16 cellular contexts compared by ENCODE assay signal in the genomic region with DNA sequence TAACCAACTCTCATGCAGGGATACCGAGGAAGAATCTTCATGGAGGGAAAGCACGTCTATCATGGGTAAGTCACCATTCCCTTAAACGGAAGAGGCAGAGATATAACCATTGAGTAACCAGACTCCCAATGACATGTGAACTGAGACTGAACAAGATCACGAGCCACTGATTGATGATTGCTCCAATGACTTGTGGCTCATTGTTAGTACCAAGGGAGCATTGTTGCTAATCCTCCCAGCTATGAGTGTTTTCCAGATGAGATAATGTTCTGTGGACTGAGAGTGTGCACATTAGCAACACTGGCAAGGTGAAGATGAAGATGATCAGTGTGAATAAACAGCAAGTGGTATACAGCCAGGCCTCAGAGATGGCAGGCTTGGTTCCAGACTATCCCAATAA.
DNase-seq lines count a peak whose midpoint lies in the region; ATAC-seq and TF ChIP-seq lines count a peak whose summit lies in the region.
"Had no signal": no experiment of that assay in that cellular context is flagged by ENCODE, and none has a peak within 500 bp of the region (broad histone marks: within the 10 kb centered on the region; RNA-seq: fewer than 3 reads in every experiment).

No MANE protein-coding gene starts in this region.

- no peaks in the 10 kb centered on the region for H3K9me3 Mint-ChIP-seq in memory B cell
- no peaks in the 10 kb centered on the region for H3K9me3 Mint-ChIP-seq in stimulated activated memory B cell treated with anti-CD40 and anti-IgM and Interleukin-4, amounts not matched to agents 10 μg/mL and 1 μg/mL and 100 μg/mL, for 72 hours
- H3K9me3 Mint-ChIP-seq in chondrocyte (ENCODE audit: low read depth), result no peaks in the 10 kb centered on the region

- no peak for TF ChIP-seq CTCF in epithelial cell of proximal tubule (conservative IDR thresholded peaks at IDR 0.05; ENCODE audit: low read depth, low read length)
- TF ChIP-seq CTCF in chondrocyte (IDR thresholded peaks at IDR 0.05), result no peak

- ATAC-seq in memory B cell (ENCODE audit: low read depth), result no peak
- no peak for ATAC-seq in stimulated activated memory B cell treated with anti-CD40 and anti-IgM and Interleukin-4, amounts not matched to agents 10 μg/mL and 1 μg/mL and 100 μg/mL, for 72 hours
- ATAC-seq: HCT116 had no signal

- H3K4me3 Mint-ChIP-seq in memory B cell, result no peak overlapping the region
- H3K4me3 Mint-ChIP-seq in stimulated activated memory B cell treated with anti-CD40 and anti-IgM and Interleukin-4, amounts not matched to agents 10 μg/mL and 1 μg/mL and 100 μg/mL, for 72 hours, result no peak overlapping the region
- H3K4me3 Mint-ChIP-seq in chondrocyte (ENCODE audit: unreplicated experiment), result no peak overlapping the region
- H3K4me3 Mint-ChIP-seq: CD4-positive, alpha-beta memory T cell had no signal

- H3K36me3 Mint-ChIP-seq in memory B cell (peaks cover 6% of the 10 kb centered on the region), chondrocyte (ENCODE audit: low read depth) (peaks cover 2% of the 10 kb centered on the region)
- H3K36me3 Mint-ChIP-seq in stimulated activated memory B cell treated with anti-CD40 and anti-IgM and Interleukin-4, amounts not matched to agents 10 μg/mL and 1 μg/mL and 100 μg/mL, for 72 hours, result no peaks in the 10 kb centered on the region
- H3K36me3 Mint-ChIP-seq: CD4-positive, alpha-beta memory T cell had no signal

- H3K27me3 Mint-ChIP-seq in memory B cell (no peaks in the 10 kb centered on the region), chondrocyte (ENCODE audit: low read depth) (no peaks in the 10 kb centered on the region)
- H3K27me3 Mint-ChIP-seq in stimulated activated memory B cell treated with anti-CD40 and anti-IgM and Interleukin-4, amounts not matched to agents 10 μg/mL and 1 μg/mL and 100 μg/mL, for 72 hours, result no peaks in the 10 kb centered on the region
- H3K27me3 Mint-ChIP-seq: CD4-positive, alpha-beta memory T cell had no signal

- in situ Hi-C loops in SK-MEL-5 (cut with HindIII; ENCODE audit: low pct_unique_long_range_greater_than_20kb, low sequenced_read_pairs), result no loop called here

- H3K4me1 Mint-ChIP-seq in memory B cell (peaks cover 32% of the 10 kb centered on the region), chondrocyte (ENCODE audit: low read depth) (peaks cover 14% of the 10 kb centered on the region)
- H3K4me1 Mint-ChIP-seq in stimulated activated memory B cell treated with anti-CD40 and anti-IgM and Interleukin-4, amounts not matched to agents 10 μg/mL and 1 μg/mL and 100 μg/mL, for 72 hours, result peaks cover 27% of the 10 kb centered on the region

- peak; percentile 39 for DNase-seq in SK-MEL-5 (ENCODE audit: low read depth, low spot score)
- peak; percentile 58 for DNase-seq in epithelial cell of proximal tubule (ENCODE audit: low read depth)
- DNase-seq in memory B cell (ENCODE audit: low spot score in 2 of 2), result no peak
- no peak for DNase-seq in NCI-H2081 treated with DMSO at 0.1 percent for 48 hours (lab: John Stamatoyannopoulos, UW)
- DNase-seq in chondrocyte (ENCODE audit: low spot score), result no peak
- DNase-seq in kidney tubule cell (ENCODE audit: low spot score), result no peak
- no peak for DNase-seq in NCI-H187 treated with DMSO at 0.1 percent for 48 hours (lab: John Stamatoyannopoulos, UW)
- DNase-seq: C1 segment of cervical spinal cord; Caco-2; CD4-positive, alpha-beta memory T cell; DMS153; DND-41; GM23248; H7 had no signal

- H3K27ac Mint-ChIP-seq in memory B cell (peak overlapping the region; percentile 43), chondrocyte (ENCODE audit: unreplicated experiment) (no peak overlapping the region)
- peak overlapping the region; percentile 15 for H3K27ac Mint-ChIP-seq in stimulated activated memory B cell treated with anti-CD40 and anti-IgM and Interleukin-4, amounts not matched to agents 10 μg/mL and 1 μg/mL and 100 μg/mL, for 72 hours
- H3K27ac Mint-ChIP-seq: CD4-positive, alpha-beta memory T cell had no signal

- no peak overlapping the region for H3K4me3 ChIP-seq in epithelial cell of proximal tubule (ENCODE audit: low read depth, low read length)
- H3K4me3 ChIP-seq: GM23248 had no signal

Comparison
In these comparisons a context has a peak if more than half of its experiments do, and no peak if none do; other contexts are left out.
1. DNase-seq: peak in SK-MEL-5 (single experiment) and epithelial cell of proximal tubule (single experiment); none in memory B cell (0 of 2), NCI-H2081 treated with DMSO at 0.1 percent for 48 hours (single experiment), chondrocyte (single experiment), kidney tubule cell (single experiment) and NCI-H187 treated with DMSO at 0.1 percent for 48 hours (single experiment).